Comparison of ENCODE assay signal across 8 cellular contexts in the genomic region with DNA sequence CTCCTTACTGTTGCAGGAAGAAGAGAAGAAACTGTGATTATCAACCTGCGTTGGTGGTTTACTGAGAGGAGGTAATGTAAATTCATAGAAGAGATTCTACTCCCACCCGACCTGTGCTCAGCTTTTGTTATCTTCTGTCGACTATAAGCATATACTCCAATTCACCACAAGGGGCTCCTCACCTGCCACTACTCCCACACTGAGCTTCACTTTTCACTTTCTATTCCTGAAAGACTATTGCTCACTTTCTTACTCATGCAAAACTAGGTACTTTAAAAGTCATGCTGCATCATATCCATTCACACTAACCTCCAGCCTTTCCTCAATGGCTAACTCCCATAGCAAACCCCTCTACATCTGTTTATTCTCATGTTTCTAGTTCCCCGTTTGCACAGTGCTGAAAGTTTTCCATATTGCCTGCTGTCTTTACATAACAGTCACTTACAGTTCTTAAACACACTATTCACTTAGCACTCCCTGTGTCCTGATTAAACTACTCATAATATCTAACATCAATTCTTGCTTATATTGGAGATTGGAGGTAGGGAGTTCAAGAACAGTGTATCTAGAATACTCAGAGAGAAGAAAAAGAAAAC.
DNase-seq lines count a peak whose midpoint lies in the region; ATAC-seq and TF ChIP-seq lines count a peak whose summit lies in the region.

No MANE protein-coding gene starts in this region.

- peak; percentile 45 for TF ChIP-seq CTCF in GM13976 (IDR thresholded peaks at IDR 0.05; ENCODE audit: borderline replicate concordance, control extremely low read depth, extremely low read depth, insufficient read depth, missing control alignments)
- no peak for TF ChIP-seq CTCF in CD14-positive monocyte (IDR thresholded peaks at IDR 0.05)

- H3K4me1 Mint-ChIP-seq in CD14-positive monocyte, result no peaks in the 10 kb centered on the region

- intact Hi-C loops in CD14-positive monocyte (cut with micrococcal nuclease), result no loop called here

- H3K4me3 Mint-ChIP-seq in CD14-positive monocyte, result no peak overlapping the region

- H3K36me3 Mint-ChIP-seq in CD14-positive monocyte, result no peaks in the 10 kb centered on the region

- in situ Hi-C loops in GM13976 (cut with MboI; ENCODE audit: low sequenced_read_pairs, unreplicated experiment), result no loop called here

- DNase-seq in A172 (ENCODE audit: low spot score), result peak; percentile 57
- peak; percentile 52 for DNase-seq in GM13976 (ENCODE audit: low spot score)
- peak; percentile 67 for DNase-seq in M059J (ENCODE audit: low read depth)
- DNase-seq in astrocyte of the hippocampus (ENCODE audit: low read depth, low spot score), result peak; percentile 26
- peak; percentile 38 to 55 for DNase-seq in lung microvascular endothelial cell (ENCODE audit: low read depth in 2 of 2)
- DNase-seq in CD14-positive monocyte (ENCODE audit: low spot score), result no peak
- DNase-seq in COLO668 (lab: John Stamatoyannopoulos, UW; ENCODE audit: unreplicated experiment), result no peak

- no peak overlapping the region for H3K27ac Mint-ChIP-seq in CD14-positive monocyte

- ATAC-seq in HG02571 (IDR thresholded peaks at IDR 0.05; ENCODE audit: unreplicated experiment), result peak; percentile 99

- peaks cover 0 to 5% (median 0%) of the 10 kb centered on the region in 3 donors for H3K27me3 Mint-ChIP-seq in CD14-positive monocyte (ENCODE audit: low read depth in 3 of 3)

- H3K9me3 Mint-ChIP-seq in CD14-positive monocyte, result peaks cover 0 to 6% (median 3%) of the 10 kb centered on the region in 7 donors

Comparison
In these comparisons a context has a peak if more than half of its experiments do, and no peak if none do; other contexts are left out.
1. DNase-seq: peak in A172 (single experiment), GM13976 (single experiment), M059J (single experiment), astrocyte of the hippocampus (single experiment) and lung microvascular endothelial cell (2 of 2); none in CD14-positive monocyte (single experiment) and COLO668 (single experiment).